Comparison of ENCODE assay signal across 24 cellular contexts in the genomic region with DNA sequence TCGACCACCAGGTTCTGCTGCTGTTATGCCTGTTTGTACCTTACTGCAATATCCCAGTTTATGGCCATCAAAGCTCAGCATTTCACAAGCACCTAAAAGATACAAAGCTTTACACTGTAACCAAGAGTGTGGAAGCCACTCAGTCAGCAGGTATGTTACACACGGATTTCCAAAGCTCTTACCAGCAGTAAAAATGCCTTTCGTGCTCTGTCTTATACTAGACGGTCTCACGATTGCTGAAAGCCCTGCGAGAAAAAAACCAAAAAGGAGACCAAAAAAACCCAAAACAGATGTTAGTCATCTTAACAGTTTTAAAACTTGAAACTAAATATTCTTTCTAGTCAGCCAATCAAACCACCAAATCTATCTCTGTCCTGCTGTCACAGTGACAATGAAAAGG. TPM values are rescaled to one million over a fixed set of nuclear protein-coding genes. Genes with fewer than 3 reads are reported as not detected.
DNase-seq lines count a peak whose midpoint lies in the region; ATAC-seq and TF ChIP-seq lines count a peak whose summit lies in the region.
"Had no signal": no experiment of that assay in that cellular context is flagged by ENCODE, and none has a peak within 500 bp of the region (broad histone marks: within the 10 kb centered on the region; RNA-seq: fewer than 3 reads in every experiment).

No MANE protein-coding gene starts in this region.

- intact Hi-C loops in colonic mucosa (cut with DNase I) (loop anchor here (5.0 to 10.0 kb wide), 2 partner anchors 153 to 435 kb away; no protein-coding TSS in a partner anchor), right cardiac atrium (cut with DNase I) (loop anchor here (5.0 to 10.0 kb wide), 4 partner anchors 153 to 430 kb away; no protein-coding TSS in a partner anchor)

- no peak overlapping the region for H3K4me3 ChIP-seq in colonic mucosa
- H3K4me3 ChIP-seq in muscle layer of duodenum (ENCODE audit: low read depth in 1 of 2, low read length in 2 of 2) = no peak overlapping the region
- H3K4me3 ChIP-seq in right cardiac atrium (ENCODE audit: low read length) = no peak overlapping the region
- H3K4me3 ChIP-seq: heart right ventricle, neural progenitor cell, skin epidermis had no signal

- DNase-seq in stimulated activated naive CD8-positive, alpha-beta T cell treated with anti-CD3 and anti-CD28 coated beads, Interleukin-15, Interleukin-2, amounts not matched to agents 100 U/mL and 50 U/mL, for 24 hours = no peak
- DNase-seq in colonic mucosa = no peak
- DNase-seq in right cardiac atrium = no peak
- no peak for DNase-seq in NK-92 (lab: John Stamatoyannopoulos, UW; ENCODE audit: unreplicated experiment)
- no peak for DNase-seq in central memory CD4-positive, alpha-beta T cell
- DNase-seq: activated CD4-positive, alpha-beta T cell treated with anti-CD3 and anti-CD28 coated beads, Interleukin-2, amount 10 ng/mL, durations not matched to agents 24 days and 14 days; activated CD8-positive, alpha-beta memory T cell treated with anti-CD3 and anti-CD28 coated beads, Interleukin-2, amount 10 ng/mL, durations not matched to agents 7 days and 5 days; activated effector memory CD4-positive, alpha-beta T cell treated with Interleukin-2 at 50 U/mL for 16 hours; brain microvascular endothelial cell; CD4-positive, alpha-beta memory T cell; heart right ventricle; left ventricle myocardium superior; NCI-H1417; NCI-H2107; NCI-H510A; stimulated activated CD4-positive, alpha-beta T cell treated with anti-CD3 and anti-CD28 coated beads, Interleukin-2, amount 100 ng/mL, for 24 hours had no signal

- no peak for TF ChIP-seq CTCF in colonic mucosa (IDR thresholded peaks at IDR 0.05)

- H3K9me3 ChIP-seq in colonic mucosa = no peaks in the 10 kb centered on the region
- peaks cover 0 to 4% of the 10 kb centered on the region in 2 donors for H3K9me3 ChIP-seq in muscle layer of duodenum (ENCODE audit: control insufficient read depth in 1 of 2, low read length in 2 of 2)
- H3K9me3 ChIP-seq in right cardiac atrium (ENCODE audit: control insufficient read depth, low read length) = no peaks in the 10 kb centered on the region

- H3K36me3 Mint-ChIP-seq in stimulated activated naive CD8-positive, alpha-beta T cell treated with anti-CD3 and anti-CD28 coated beads, Interleukin-15, Interleukin-2, amounts not matched to agents 100 ng/mL and 50 ng/mL, for 24 hours (ENCODE audit: low read depth) = peaks cover 73% of the 10 kb centered on the region

- H3K9ac ChIP-seq in colonic mucosa (ENCODE audit: low read depth in 2 of 2, low read length in 2 of 2) = peak overlapping the region in 1 of 2 donors; percentile 2
- H3K9ac ChIP-seq: neural progenitor cell had no signal

- H3K27ac ChIP-seq in colonic mucosa = peak overlapping the region; percentile 38
- peak overlapping the region; percentile 66 for H3K27ac ChIP-seq in muscle layer of duodenum (ENCODE audit: low read length)
- no peak overlapping the region for H3K27ac ChIP-seq in right cardiac atrium (ENCODE audit: low read length)
- H3K27ac ChIP-seq: brain microvascular endothelial cell, heart right ventricle, neural progenitor cell had no signal

- H3K4me1 ChIP-seq in colonic mucosa = no peaks in the 10 kb centered on the region
- H3K4me1 ChIP-seq in muscle layer of duodenum (ENCODE audit: control insufficient read depth in 1 of 2, insufficient read depth in 2 of 2, low read length in 2 of 2) = peaks cover 6 to 20% of the 10 kb centered on the region in 2 donors
- no peaks in the 10 kb centered on the region for H3K4me1 ChIP-seq in right cardiac atrium (ENCODE audit: control insufficient read depth, insufficient read depth, low read length)
- H3K4me1 ChIP-seq: heart right ventricle, neural progenitor cell had no signal

- H3K4me3 Mint-ChIP-seq in stimulated activated naive CD8-positive, alpha-beta T cell treated with anti-CD3 and anti-CD28 coated beads, Interleukin-15, Interleukin-2, amounts not matched to agents 100 ng/mL and 50 ng/mL, for 24 hours = no peak overlapping the region
- H3K4me3 Mint-ChIP-seq: activated CD4-positive, alpha-beta T cell treated with anti-CD3 and anti-CD28 coated beads, Interleukin-2, amount 10 ng/mL, durations not matched to agents 24 days and 14 days; activated CD8-positive, alpha-beta memory T cell treated with anti-CD3 and anti-CD28 coated beads, Interleukin-2, amount 10 ng/mL, durations not matched to agents 7 days and 5 days; CD4-positive, alpha-beta memory T cell; neural progenitor cell; stimulated activated memory B cell treated with anti-CD40 and anti-IgM and Interleukin-4, amounts not matched to agents 10 μg/mL and 1 μg/mL and 100 μg/mL, for 72 hours; T-helper 1 cell treated with Interleukin-12 subunit alpha and Interleukin-12 subunit beta and Interleukin-4 antibody, amounts not matched to agents 30 μg/mL and 1 μg/mL, for 36 hours had no signal

- no peaks in the 10 kb centered on the region for H3K27me3 ChIP-seq in colonic mucosa
- H3K27me3 ChIP-seq in muscle layer of duodenum (ENCODE audit: low read depth, low read length) = no peaks in the 10 kb centered on the region
- H3K27me3 ChIP-seq in right cardiac atrium (ENCODE audit: control insufficient read depth, insufficient read depth) = no peaks in the 10 kb centered on the region
- H3K27me3 ChIP-seq: brain microvascular endothelial cell, heart right ventricle, neural progenitor cell had no signal

- H3K4me1 Mint-ChIP-seq in stimulated activated naive CD8-positive, alpha-beta T cell treated with anti-CD3 and anti-CD28 coated beads, Interleukin-15, Interleukin-2, amounts not matched to agents 100 ng/mL and 50 ng/mL, for 24 hours (ENCODE audit: low read depth) = no peaks in the 10 kb centered on the region
- H3K4me1 Mint-ChIP-seq: neural progenitor cell; stimulated activated memory B cell treated with anti-CD40 and anti-IgM and Interleukin-4, amounts not matched to agents 10 μg/mL and 1 μg/mL and 100 μg/mL, for 72 hours had no signal

- H3K27me3 Mint-ChIP-seq in stimulated activated naive CD8-positive, alpha-beta T cell treated with anti-CD3 and anti-CD28 coated beads, Interleukin-15, Interleukin-2, amounts not matched to agents 100 ng/mL and 50 ng/mL, for 24 hours = no peaks in the 10 kb centered on the region
- H3K27me3 Mint-ChIP-seq: activated CD4-positive, alpha-beta T cell treated with anti-CD3 and anti-CD28 coated beads, Interleukin-2, amount 10 ng/mL, durations not matched to agents 24 days and 14 days; activated CD8-positive, alpha-beta memory T cell treated with anti-CD3 and anti-CD28 coated beads, Interleukin-2, amount 10 ng/mL, durations not matched to agents 7 days and 5 days; CD4-positive, alpha-beta memory T cell; stimulated activated memory B cell treated with anti-CD40 and anti-IgM and Interleukin-4, amounts not matched to agents 10 μg/mL and 1 μg/mL and 100 μg/mL, for 72 hours had no signal

- ATAC-seq in stimulated activated naive CD8-positive, alpha-beta T cell treated with anti-CD3 and anti-CD28 coated beads, Interleukin-15, Interleukin-2, amounts not matched to agents 100 U/mL and 50 U/mL, for 24 hours = no peak
- ATAC-seq in right cardiac atrium (no peak), HG02852 (IDR thresholded peaks at IDR 0.05; ENCODE audit: unreplicated experiment) (no peak)
- ATAC-seq: activated CD8-positive, alpha-beta memory T cell treated with anti-CD3 and anti-CD28 coated beads, Interleukin-2, amount 10 ng/mL, durations not matched to agents 7 days and 5 days; HCT116; heart right ventricle; left ventricle myocardium superior; stimulated activated memory B cell treated with anti-CD40 and anti-IgM and Interleukin-4, amounts not matched to agents 10 μg/mL and 1 μg/mL and 100 μg/mL, for 72 hours had no signal

- H3K36me3 ChIP-seq in colonic mucosa (no peaks in the 10 kb centered on the region), muscle layer of duodenum (ENCODE audit: control insufficient read depth in 1 of 2, insufficient read depth in 2 of 2, low read length in 2 of 2) (peaks cover 21 to 31% of the 10 kb centered on the region in 2 donors)
- H3K36me3 ChIP-seq: neural progenitor cell had no signal

- no peaks in the 10 kb centered on the region for H3K9me3 Mint-ChIP-seq in stimulated activated naive CD8-positive, alpha-beta T cell treated with anti-CD3 and anti-CD28 coated beads, Interleukin-15, Interleukin-2, amounts not matched to agents 100 ng/mL and 50 ng/mL, for 24 hours
- H3K9me3 Mint-ChIP-seq: stimulated activated memory B cell treated with anti-CD40 and anti-IgM and Interleukin-4, amounts not matched to agents 10 μg/mL and 1 μg/mL and 100 μg/mL, for 72 hours; T-helper 1 cell treated with Interleukin-12 subunit alpha and Interleukin-12 subunit beta and Interleukin-4 antibody, amounts not matched to agents 30 μg/mL and 1 μg/mL, for 36 hours had no signal

- WGBS in right cardiac atrium = 87% methylated on average over 6 of the region's 6 CpGs

- peak overlapping the region; percentile 14 for H3K27ac Mint-ChIP-seq in stimulated activated naive CD8-positive, alpha-beta T cell treated with anti-CD3 and anti-CD28 coated beads, Interleukin-15, Interleukin-2, amounts not matched to agents 100 ng/mL and 50 ng/mL, for 24 hours
- H3K27ac Mint-ChIP-seq: activated CD8-positive, alpha-beta memory T cell treated with anti-CD3 and anti-CD28 coated beads, Interleukin-2, amount 10 ng/mL, durations not matched to agents 7 days and 5 days; stimulated activated memory B cell treated with anti-CD40 and anti-IgM and Interleukin-4, amounts not matched to agents 10 μg/mL and 1 μg/mL and 100 μg/mL, for 72 hours; T-helper 1 cell treated with Interleukin-12 subunit alpha and Interleukin-12 subunit beta and Interleukin-4 antibody, amounts not matched to agents 30 μg/mL and 1 μg/mL, for 36 hours had no signal

RNA-seq across cellular contexts. Expression of a gene that starts 39.0 kb away (rescaled TPM):
- 10 to 100 TPM; 12.7 to 20.5 TPM for total RNA-seq in colonic mucosa
- 10 to 100 TPM in 3 of 4 donors, 1 to 10 TPM in 1; 9.8 to 11.1 (median 10.8) TPM for total RNA-seq in right cardiac atrium
- 9.9 TPM for polyA plus RNA-seq in right cardiac atrium
